ENCODE assay signal across 11 cellular contexts in the genomic region with DNA sequence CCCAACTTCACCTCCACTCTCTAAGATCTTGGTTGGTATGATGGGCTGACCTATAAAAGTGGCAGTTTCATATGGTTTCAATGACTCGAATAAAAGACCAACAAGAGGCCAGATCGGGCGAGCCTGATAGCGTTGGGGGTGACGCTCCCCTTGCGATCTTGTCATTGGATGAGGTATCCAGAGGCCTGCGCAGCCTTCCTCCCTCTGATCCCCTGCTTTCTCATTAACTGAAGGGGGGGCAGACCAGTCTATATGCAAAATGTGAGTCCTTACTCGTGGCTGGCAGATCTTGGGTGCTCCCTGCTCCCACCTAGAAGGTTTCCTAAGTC. TPM values are rescaled to one million over a fixed set of nuclear protein-coding genes. Genes with fewer than 3 reads are reported as not detected.
A peak's percentile ranks its signal among the peaks of the same experiment; 100 is the strongest.
DNase-seq lines count a peak whose midpoint lies in the region; ATAC-seq and TF ChIP-seq lines count a peak whose summit lies in the region.
"Had no signal": no experiment of that assay in that cellular context is flagged by ENCODE, and none has a peak within 500 bp of the region (broad histone marks: within the 10 kb centered on the region; RNA-seq: fewer than 3 reads in every experiment).

No MANE protein-coding gene starts in this region.

- in situ Hi-C loops in transverse colon (cut with MboI; ENCODE audit: low pct_ligation_motif_present in 1 of 4, low pct_unique_long_range_greater_than_20kb in 1 of 4, low sequenced_read_pairs in 3 of 4): no loop called here

- TF ChIP-seq CTCF in heart right ventricle (IDR thresholded peaks at IDR 0.05) (no peak), dorsolateral prefrontal cortex (IDR thresholded peaks at IDR 0.05 in 54 of 56, conservative IDR thresholded peaks at IDR 0.05 in 2 of 56; ENCODE audit: low read depth in 1 of 56, partially characterized antibody in 56 of 56) (no peak), transverse colon (IDR thresholded peaks at IDR 0.05) (no peak)

- no peak for TF ChIP-seq POLR2A in transverse colon (IDR thresholded peaks at IDR 0.05)

- H3K4me1 ChIP-seq in heart right ventricle: peaks cover 0 to 23% (median 7%) of the 10 kb centered on the region in 9 donors
- peaks cover 32% of the 10 kb centered on the region for H3K4me1 ChIP-seq in mucosa of stomach (ENCODE audit: control insufficient read depth, insufficient read depth, low read length)
- H3K4me1 ChIP-seq in transverse colon: peaks cover 0 to 42% (median 23%) of the 10 kb centered on the region in 4 donors
- H3K4me1 ChIP-seq: foreskin keratinocyte had no signal

- no peak for ATAC-seq in heart right ventricle
- ATAC-seq in Right ventricle myocardium inferior: no peak
- ATAC-seq in GM21367 (IDR thresholded peaks at IDR 0.05; ENCODE audit: unreplicated experiment): no peak

- H3K9me3 ChIP-seq in heart right ventricle (no peaks in the 10 kb centered on the region), mucosa of stomach (ENCODE audit: control insufficient read depth, low read length) (no peaks in the 10 kb centered on the region), transverse colon (no peaks in the 10 kb centered on the region)

- peak overlapping the region; percentile 73 for H3K9ac ChIP-seq in mucosa of stomach (ENCODE audit: low read length)

- no peak for TF ChIP-seq EP300 in transverse colon (IDR thresholded peaks at IDR 0.05; ENCODE audit: low read depth)

- H3K4me3 ChIP-seq in heart right ventricle: peak overlapping the region in 8 of 10 donors; percentile 49 to 71 (median 66)
- peak overlapping the region in 47 of 59 donors; percentile 48 to 92 (median 81) for H3K4me3 ChIP-seq in dorsolateral prefrontal cortex
- H3K4me3 ChIP-seq in mucosa of stomach (ENCODE audit: low read length): peak overlapping the region; percentile 39
- H3K4me3 ChIP-seq in transverse colon: peak overlapping the region in 2 of 4 donors; percentile 64 to 72

- intact Hi-C loops in heart right ventricle (cut with DNase I): loop anchor here in 2 of 10 donors (5.0 kb wide), 2 partner anchors 35 to 40 kb away; no protein-coding TSS in a partner anchor
- intact Hi-C loops in Right ventricle myocardium inferior (cut with DNase I): loop anchor here (5.0 kb wide), 3 partner anchors 40 to 130 kb away; no protein-coding TSS in a partner anchor
- intact Hi-C loops in dorsolateral prefrontal cortex (cut with DNase I): loop anchor here (5.0 kb wide), 5 partner anchors 35 to 155 kb away; no protein-coding TSS in a partner anchor
- intact Hi-C loops in transverse colon (cut with DNase I; ENCODE audit: low total_unique reads): no loop called here

- peak overlapping the region in 7 of 10 donors; percentile 49 to 77 (median 60) for H3K27ac ChIP-seq in heart right ventricle
- H3K27ac ChIP-seq in dorsolateral prefrontal cortex: peak overlapping the region in 55 of 59 donors; percentile 39 to 100 (median 98)
- H3K27ac ChIP-seq in transverse colon: peak overlapping the region in 3 of 4 donors; percentile 79 to 88 (median 85)
- H3K27ac ChIP-seq: foreskin keratinocyte had no signal

- H3K36me3 ChIP-seq in heart right ventricle: no peaks in the 10 kb centered on the region
- H3K36me3 ChIP-seq in mucosa of stomach (ENCODE audit: control insufficient read depth, insufficient read depth, low read length): no peaks in the 10 kb centered on the region
- H3K36me3 ChIP-seq in transverse colon: no peaks in the 10 kb centered on the region

- H3K27me3 ChIP-seq in heart right ventricle (peaks cover 0 to 55% (median 22%) of the 10 kb centered on the region in 7 donors), dorsolateral prefrontal cortex (no peaks in the 10 kb centered on the region), mucosa of stomach (ENCODE audit: control insufficient read depth, insufficient read depth, low read length) (no peaks in the 10 kb centered on the region), transverse colon (peaks cover 18% of the 10 kb centered on the region)

- DNase-seq in heart right ventricle: no peak
- DNase-seq in Right ventricle myocardium inferior (ENCODE audit: missing footprints): no peak
- no peak for DNase-seq in dorsolateral prefrontal cortex
- DNase-seq in transverse colon: no peak
- DNase-seq in SIG-M5 (lab: John Stamatoyannopoulos, UW): no peak
- no peak for DNase-seq in NCI-H1417 treated with DMSO at 0.1 percent for 48 hours (lab: John Stamatoyannopoulos, UW)
- DNase-seq: cerebellar nuclear complex, foreskin keratinocyte had no signal

- WGBS in heart right ventricle, 2 donors: 53 to 65% methylated on average over 8 of the region's 8 CpGs
- 74% methylated on average over 8 of the region's 8 CpGs; no CpG with 5 or more reads in 1 of the 2 donors for WGBS in transverse colon (ENCODE audit: low coverage in 1 of 2), 2 donors

RNA-seq across cellular contexts. Expression of gene COBL, which starts 0.9 kb away (rescaled TPM):
- total RNA-seq in heart right ventricle (100 to 1,000 TPM in 2 of 10 donors, 10 to 100 TPM in 8; 60.3 to 109 (median 90.6) TPM), Right ventricle myocardium inferior (88.3 TPM), dorsolateral prefrontal cortex (100 to 1,000 TPM in 118 of 120 experiments, 10 to 100 TPM in 2; 94.0 to 204 (median 136) TPM), transverse colon (100 to 1,000 TPM in 1 of 4 donors, 10 to 100 TPM in 3; 62.4 to 114 (median 72.2) TPM)
- polyA plus RNA-seq in heart right ventricle: 10 to 100 TPM; 15.5 to 25.6 TPM
- total RNA-seq: G401 had no signal
